In the genomic region with DNA sequence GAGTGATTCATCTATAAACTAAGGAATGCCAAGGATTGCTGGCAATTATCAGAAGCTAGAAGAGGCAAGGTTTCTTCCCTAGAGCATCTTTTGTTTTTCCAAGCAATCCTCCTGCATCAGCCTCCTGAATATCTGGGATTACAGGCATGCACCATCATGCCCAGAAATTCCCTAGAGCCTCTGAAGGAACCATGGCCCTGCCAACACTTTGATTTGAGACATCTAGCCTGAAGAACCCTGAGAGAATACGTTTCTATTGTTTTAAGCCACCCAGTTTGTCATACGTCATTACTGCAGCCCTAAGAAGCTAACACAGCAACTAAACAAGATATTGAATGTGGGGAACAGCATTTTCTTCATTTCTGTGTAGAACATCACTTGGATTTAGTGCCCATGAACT, we compare ENCODE assay signal across 18 cellular contexts.
"Had no signal": no experiment of that assay in that cellular context is flagged by ENCODE, and none has a peak within 500 bp of the region (broad histone marks: within the 10 kb centered on the region; RNA-seq: fewer than 3 reads in every experiment).

No MANE protein-coding gene starts in this region.

- DNase-seq: activated B cell treated with CpG ODN at 0.5 μM for 24 hours; activated CD4-positive, alpha-beta T cell treated with anti-CD3 and anti-CD28 coated beads for 36 hours; activated CD4-positive, alpha-beta T cell treated with anti-CD3 and anti-CD28 coated beads, Interleukin-2, amount 50 U/mL, for 4 hours; activated CD8-positive, alpha-beta memory T cell treated with anti-CD3 and anti-CD28 coated beads, Interleukin-2, amount 50 U/mL, for 48 hours; activated naive CD4-positive, alpha-beta T cell; activated T-cell treated with anti-CD3 and anti-CD28 coated beads, Interleukin-2, amount 50 U/mL, for 4 hours; cerebellar nuclear complex; cortex of kidney; head of caudate nucleus; hypothalamus; nephron progenitor cell; nucleus accumbens; stimulated activated CD4-positive, alpha-beta T cell treated with anti-CD3 and anti-CD28 coated beads, Interleukin-15, amount 100 ng/mL, for 24 hours; stimulated activated naive B cell treated with anti-CD40 and anti-IgM and Interleukin-4, amounts not matched to agents 10 μg/mL and 1 μg/mL and 100 μg/mL, for 72 hours; T-helper 1 cell; transverse colon had no signal

- H3K4me3 ChIP-seq: smooth muscle cell, transverse colon had no signal

- H3K36me3 ChIP-seq: transverse colon had no signal

- ATAC-seq: activated CD4-positive, alpha-beta T cell treated with anti-CD3 and anti-CD28 coated beads for 36 hours; activated T-cell treated with anti-CD3 and anti-CD28 coated beads, Interleukin-2, amount 50 U/mL, for 4 hours; sciatic nerve; stimulated activated naive B cell treated with anti-CD40 and anti-IgM and Interleukin-4, amounts not matched to agents 10 μg/mL and 1 μg/mL and 100 μg/mL, for 72 hours had no signal

- H3K9me3 ChIP-seq: transverse colon had no signal

- H3K27me3 ChIP-seq: transverse colon had no signal

- H3K4me2 ChIP-seq: smooth muscle cell had no signal

- H3K4me1 ChIP-seq: transverse colon had no signal

- H3K27ac ChIP-seq: transverse colon had no signal
